ENCODE assay signal across 10 cellular contexts in genomic region chr14:77319416-77319815, GRCh38. TPM values are rescaled to one million over a fixed set of nuclear protein-coding genes. Genes with fewer than 3 reads are reported as not detected.
DNase-seq lines count a peak whose midpoint lies in the region; ATAC-seq and TF ChIP-seq lines count a peak whose summit lies in the region.
"Had no signal": no experiment of that assay in that cellular context is flagged by ENCODE, and none has a peak within 500 bp of the region (broad histone marks: within the 10 kb centered on the region; RNA-seq: fewer than 3 reads in every experiment).

No MANE protein-coding gene starts in this region.

- no peak overlapping the region for H3K27ac ChIP-seq in ectodermal cell (ENCODE audit: insufficient read depth, low read depth, low read length, poor library complexity, severe bottlenecking)

- no peaks in the 10 kb centered on the region for H3K27me3 ChIP-seq in ectodermal cell (ENCODE audit: control insufficient read depth, insufficient read depth, low read length, poor library complexity, severe bottlenecking)

- no peaks in the 10 kb centered on the region for H3K36me3 ChIP-seq in ectodermal cell (ENCODE audit: control insufficient read depth, insufficient read depth, low read length)

- no peak overlapping the region for H3K27ac Mint-ChIP-seq in neural crest cell (ENCODE audit: unreplicated experiment)

- peak overlapping the region; percentile 95 for H3K4me3 Mint-ChIP-seq in neural crest cell

- H3K27me3 Mint-ChIP-seq in neural crest cell (ENCODE audit: low read depth), result no peaks in the 10 kb centered on the region

- ATAC-seq in HG02852 (IDR thresholded peaks at IDR 0.05; ENCODE audit: unreplicated experiment) (no peak), HG03025 (IDR thresholded peaks at IDR 0.05; ENCODE audit: low FRiP score, unreplicated experiment) (no peak)

- no peak for TF ChIP-seq POLR2A in NB4 (IDR thresholded peaks at IDR 0.05; ENCODE audit: extremely low read depth, insufficient read length)

- H3K9me3 Mint-ChIP-seq in neural crest cell, result no peaks in the 10 kb centered on the region
- H3K9me3 Mint-ChIP-seq: T-helper 1 cell treated with Interleukin-12 subunit alpha and Interleukin-12 subunit beta and Interleukin-4 antibody, amounts not matched to agents 30 μg/mL and 1 μg/mL, for 36 hours had no signal

- 73 to 75% methylated on average over 5 of the region's 5 CpGs for WGBS in ectodermal cell, 2 experiments

- H3K4me1 ChIP-seq in ectodermal cell (ENCODE audit: control insufficient read depth, insufficient read depth, low read length), result peaks cover 30% of the 10 kb centered on the region

- no peaks in the 10 kb centered on the region for H3K9me3 ChIP-seq in ectodermal cell (ENCODE audit: control insufficient read depth, low read length)

- H3K36me3 Mint-ChIP-seq in neural crest cell (ENCODE audit: low read depth), result no peaks in the 10 kb centered on the region

- TF ChIP-seq CTCF in NB4 (IDR thresholded peaks at IDR 0.05; ENCODE audit: low read depth, low read length) (no peak), neural crest cell (conservative IDR thresholded peaks at IDR 0.05) (no peak)

- H3K4me1 Mint-ChIP-seq in neural crest cell, result peaks cover 62% of the 10 kb centered on the region

- H3K4me3 ChIP-seq in NB4 (ENCODE audit: low read depth, low read length) (peak overlapping the region; percentile 66), ectodermal cell (ENCODE audit: insufficient read depth, low read depth, low read length) (peak overlapping the region; percentile 74)

- DNase-seq in DMS79 treated with DMSO at 0.1 percent for 48 hours (lab: John Stamatoyannopoulos, UW) (peak; percentile 71), NB4 (ENCODE audit: low read depth) (no peak), neural crest cell (ENCODE audit: low read depth, low spot score) (no peak), GM03348 (ENCODE audit: low spot score) (no peak), EL (no peak)

RNA-seq across cellular contexts. Expression of gene POMT2, which starts 1.3 kb away (rescaled TPM):
- 36.0 TPM for polyA plus RNA-seq in ectodermal cell (2013, experiment 1 of 4)
- 37.7 TPM for polyA plus RNA-seq in ectodermal cell (2013, experiment 2 of 4)
- polyA plus RNA-seq in ectodermal cell (2013, experiment 3 of 4), result 19.0 TPM
- 20.8 TPM for polyA plus RNA-seq in ectodermal cell (2013, experiment 4 of 4)
- 46.0 and 46.8 TPM in 2 replicates for total RNA-seq in neural crest cell

RNA-seq across cellular contexts. Expression of gene GSTZ1, which starts 1.4 kb away (rescaled TPM):
- polyA plus RNA-seq in ectodermal cell (2013, experiment 1 of 4), result 38.4 TPM
- 39.3 TPM for polyA plus RNA-seq in ectodermal cell (2013, experiment 2 of 4)
- 38.2 TPM for polyA plus RNA-seq in ectodermal cell (2013, experiment 3 of 4)
- polyA plus RNA-seq in ectodermal cell (2013, experiment 4 of 4), result 38.3 TPM
- 24.5 and 27.3 TPM in 2 replicates for total RNA-seq in neural crest cell

RNA-seq across cellular contexts. Expression of gene NGB, which starts 48.4 kb away (rescaled TPM):
- polyA plus RNA-seq in ectodermal cell (2013, experiment 1 of 4), result not detected
- polyA plus RNA-seq in ectodermal cell (2013, experiment 2 of 4), result not detected
- polyA plus RNA-seq in ectodermal cell (2013, experiment 3 of 4), result not detected
- polyA plus RNA-seq in ectodermal cell (2013, experiment 4 of 4), result 0.32 TPM
- not detected in 2 replicates for total RNA-seq in neural crest cell
- total RNA-seq: M059J had no signal

RNA-seq across cellular contexts. Expression of gene TMED8, which starts 57.5 kb away (rescaled TPM):
- polyA plus RNA-seq in ectodermal cell (2013, experiment 1 of 4), result 13.6 TPM
- 14.6 TPM for polyA plus RNA-seq in ectodermal cell (2013, experiment 2 of 4)
- 9.6 TPM for polyA plus RNA-seq in ectodermal cell (2013, experiment 3 of 4)
- polyA plus RNA-seq in ectodermal cell (2013, experiment 4 of 4), result 10.5 TPM
- total RNA-seq in neural crest cell, result 19.1 and 20.2 TPM in 2 replicates

RNA-seq across cellular contexts. Expression of gene SAMD15, which starts 57.8 kb away (rescaled TPM):
- polyA plus RNA-seq in ectodermal cell (2013, experiment 1 of 4), result 3.5 TPM
- polyA plus RNA-seq in ectodermal cell (2013, experiment 2 of 4), result 5.7 TPM
- 2.7 TPM for polyA plus RNA-seq in ectodermal cell (2013, experiment 3 of 4)
- 4.0 TPM for polyA plus RNA-seq in ectodermal cell (2013, experiment 4 of 4)
- total RNA-seq in neural crest cell, result 4.3 and 7.8 TPM in 2 replicates
